Comparison of ENCODE assay signal across 8 cellular contexts in genomic region chr12:54294152-54294913, GRCh38. TPM values are rescaled to one million over a fixed set of nuclear protein-coding genes. Genes with fewer than 3 reads are reported as not detected.
DNase-seq lines count a peak whose midpoint lies in the region; ATAC-seq and TF ChIP-seq lines count a peak whose summit lies in the region.

No MANE protein-coding gene starts in this region.

- peak; percentile 53 for TF ChIP-seq CTCF in CD8-positive, alpha-beta T cell (IDR thresholded peaks at IDR 0.05)
- TF ChIP-seq CTCF in OCI-LY3 (IDR thresholded peaks at IDR 0.05; ENCODE audit: low read depth, low read length) (peak; percentile 79), glutamatergic neuron (IDR thresholded peaks at IDR 0.05; ENCODE audit: partially characterized antibody, unreplicated experiment) (peak; percentile 70)

- no peaks in the 10 kb centered on the region for H3K36me3 Mint-ChIP-seq in CD8-positive, alpha-beta T cell
- H3K36me3 Mint-ChIP-seq in glutamatergic neuron (ENCODE audit: unreplicated experiment) = no peaks in the 10 kb centered on the region

- H3K9ac ChIP-seq in OCI-LY3 (ENCODE audit: low read length) = no peak overlapping the region

- peaks cover 3% of the 10 kb centered on the region for H3K4me1 ChIP-seq in CD8-positive, alpha-beta T cell (ENCODE audit: insufficient read depth, low read length)
- H3K4me1 ChIP-seq in OCI-LY3 (ENCODE audit: low read length) = no peaks in the 10 kb centered on the region

- H3K27ac ChIP-seq in CD8-positive, alpha-beta T cell (ENCODE audit: low read depth, low read length) = no peak overlapping the region
- no peak overlapping the region for H3K27ac ChIP-seq in OCI-LY3 (ENCODE audit: low read length)

- H3K27me3 ChIP-seq in CD8-positive, alpha-beta T cell (ENCODE audit: insufficient read depth, low read length) = no peaks in the 10 kb centered on the region
- H3K27me3 ChIP-seq in OCI-LY3 (ENCODE audit: low read depth, low read length) = peaks cover 15% of the 10 kb centered on the region

- peaks cover 12% of the 10 kb centered on the region for H3K27me3 Mint-ChIP-seq in CD8-positive, alpha-beta T cell (ENCODE audit: low read depth)
- peaks cover 2% of the 10 kb centered on the region for H3K27me3 Mint-ChIP-seq in glutamatergic neuron (ENCODE audit: unreplicated experiment)

- H3K36me3 ChIP-seq in CD8-positive, alpha-beta T cell (ENCODE audit: insufficient read depth, low read length) = no peaks in the 10 kb centered on the region
- H3K36me3 ChIP-seq in OCI-LY3 (replicated peaks; ENCODE audit: low read depth, low read length) = no peaks in the 10 kb centered on the region

- POLR2A ChIA-PET in CD8-positive, alpha-beta T cell (lab: Charles Lee) = interaction anchor here (1.3 to 1.5 kb wide), 2 partner anchors 8 to 30 kb away, joined by 3 to 6 read pairs; partner anchors contain the start of gene COPZ1

- no peak overlapping the region for H2AFZ ChIP-seq in OCI-LY3 (ENCODE audit: low read depth, low read length)

- no peak overlapping the region for H3K4me3 ChIP-seq in CD8-positive, alpha-beta T cell (ENCODE audit: low read depth, low read length)
- H3K4me3 ChIP-seq in OCI-LY3 (ENCODE audit: low read length) = no peak overlapping the region

- H3K9me3 ChIP-seq in CD8-positive, alpha-beta T cell (ENCODE audit: low read length) = no peaks in the 10 kb centered on the region
- H3K9me3 ChIP-seq in OCI-LY3 (ENCODE audit: insufficient read depth, low read length) = no peaks in the 10 kb centered on the region

- no peaks in the 10 kb centered on the region for H3K79me2 ChIP-seq in OCI-LY3 (ENCODE audit: low read length)

- no peaks in the 10 kb centered on the region for H4K20me1 ChIP-seq in OCI-LY3 (ENCODE audit: insufficient read depth, low read length)

- CTCF ChIA-PET in CD8-positive, alpha-beta T cell (lab: Charles Lee) = interaction anchor here (0.6 to 8.7 kb wide), 25 partner anchors 8 to 104 kb away, joined by 3 to 79 read pairs (median 7); partner anchors contain the start of genes CBX5, COPZ1 and HNRNPA1

- H3K4me2 ChIP-seq in OCI-LY3 (ENCODE audit: low read length) = no peak overlapping the region

- no peaks in the 10 kb centered on the region for H3K9me3 Mint-ChIP-seq in CD8-positive, alpha-beta T cell
- peaks cover 4% of the 10 kb centered on the region for H3K9me3 Mint-ChIP-seq in glutamatergic neuron (ENCODE audit: unreplicated experiment)

- no peak overlapping the region for H3K27ac Mint-ChIP-seq in CD8-positive, alpha-beta T cell
- no peak overlapping the region for H3K27ac Mint-ChIP-seq in glutamatergic neuron (ENCODE audit: unreplicated experiment)

- no peak overlapping the region for H3K4me3 Mint-ChIP-seq in CD8-positive, alpha-beta T cell
- H3K4me3 Mint-ChIP-seq in glutamatergic neuron (ENCODE audit: unreplicated experiment) = no peak overlapping the region

- intact Hi-C loops in CD8-positive, alpha-beta T cell (cut with DNase I, micrococcal nuclease) = loop anchor here (1.0 to 2.0 kb wide), 3 partner anchors 67 to 74 kb away; no protein-coding TSS in a partner anchor
- intact Hi-C loops in posterior vena cava (cut with DNase I) = loop anchor here in 1 of 2 donors (10.0 kb wide), 1 partner anchor 70 kb away; the partner anchor contains the start of gene GPR84

- H3K4me1 Mint-ChIP-seq in CD8-positive, alpha-beta T cell (ENCODE audit: low read depth) = peaks cover 7% of the 10 kb centered on the region
- no peaks in the 10 kb centered on the region for H3K4me1 Mint-ChIP-seq in glutamatergic neuron (ENCODE audit: low read depth, unreplicated experiment)

- peak in 6 of 7 experiments; percentile 38 to 72 (median 51) for DNase-seq in CD8-positive, alpha-beta T cell
- DNase-seq in activated gamma-delta T cell treated with anti-CD3 and anti-CD28 coated beads, Interleukin-2, amount 50 U/mL, for 16 hours (ENCODE audit: low read depth) = peak; percentile 28
- DNase-seq in glutamatergic neuron (peak; percentile 75), posterior vena cava (ENCODE audit: low spot score) (peak; percentile 85), NCI-H226 (no peak)

- peak; percentile 77 for ATAC-seq in CD8-positive, alpha-beta T cell
- ATAC-seq in GM21825 (IDR thresholded peaks at IDR 0.05; ENCODE audit: unreplicated experiment) = peak; percentile 52
- ATAC-seq in GM21515 (IDR thresholded peaks at IDR 0.05; ENCODE audit: unreplicated experiment) = no peak

RNA-seq across cellular contexts. Expression of gene NFE2, which starts 6.5 kb away (rescaled TPM):
- not detected for total RNA-seq in CD8-positive, alpha-beta T cell
- total RNA-seq in glutamatergic neuron (ENCODE audit: unreplicated experiment) (not detected), posterior vena cava (1 to 10 TPM; 1.6 to 3.5 TPM)

RNA-seq across cellular contexts. Expression of gene HNRNPA1, which starts 13.8 kb away (rescaled TPM):
- total RNA-seq in CD8-positive, alpha-beta T cell = 1,000 to 10,000 TPM; 1,967 to 1,977 TPM
- total RNA-seq in glutamatergic neuron (ENCODE audit: unreplicated experiment) (1,556 TPM), posterior vena cava (100 to 1,000 TPM; 503 to 615 TPM)

RNA-seq across cellular contexts. Expression of gene CBX5, which starts 14.4 kb away (rescaled TPM):
- total RNA-seq in CD8-positive, alpha-beta T cell = 10 to 100 TPM; 26.1 to 26.7 TPM
- 225 TPM for total RNA-seq in glutamatergic neuron (ENCODE audit: unreplicated experiment)
- 10 to 100 TPM; 46.2 to 56.2 TPM for total RNA-seq in posterior vena cava

RNA-seq across cellular contexts. Expression of gene COPZ1, which starts 30.6 kb away (rescaled TPM):
- total RNA-seq in CD8-positive, alpha-beta T cell = 10 to 100 TPM; 24.1 to 25.2 TPM
- 88.6 TPM for total RNA-seq in glutamatergic neuron (ENCODE audit: unreplicated experiment)
- 10 to 100 TPM; 80.2 to 80.6 TPM for total RNA-seq in posterior vena cava
